Comparison of ENCODE assay signal across 1 cellular context in the genomic region with DNA sequence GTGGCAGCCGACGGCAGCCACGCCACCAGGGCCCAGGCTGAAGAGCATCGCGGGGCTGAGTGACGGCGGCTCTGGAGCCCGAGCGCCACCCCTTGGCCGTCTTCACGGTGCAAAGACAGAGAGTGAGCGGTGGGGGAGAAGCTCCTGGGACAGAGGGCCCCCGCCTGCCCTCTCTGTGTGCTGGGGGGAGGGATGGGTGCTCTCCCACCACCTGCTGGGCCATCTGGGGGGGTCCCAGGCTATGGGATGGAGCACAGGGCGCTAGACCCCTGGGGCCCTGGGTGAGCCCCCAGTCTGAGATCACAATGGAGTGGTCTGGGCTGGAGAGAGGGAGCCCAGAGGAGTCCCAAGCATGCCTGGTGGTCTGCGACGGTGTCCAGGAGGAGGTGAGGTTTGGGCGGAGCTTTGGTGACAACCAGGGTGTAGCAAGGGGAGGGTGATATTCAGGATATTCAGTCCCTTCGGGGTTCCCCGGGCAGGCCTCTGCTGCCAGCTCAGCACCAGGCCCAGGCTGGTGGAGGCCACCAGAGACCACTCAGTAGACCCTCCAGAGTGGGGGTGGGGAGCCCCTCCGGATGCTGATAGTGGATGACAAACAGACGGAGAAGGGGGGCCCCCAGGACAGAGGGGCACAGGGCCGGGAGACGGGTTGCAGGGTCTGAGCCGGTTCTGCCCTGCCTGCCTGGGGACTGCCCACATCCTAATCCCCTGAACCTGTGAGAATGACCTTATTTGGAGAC.
TF ChIP-seq lines count a peak whose summit lies in the region.

No MANE protein-coding gene starts in this region.

TF ChIP-seq in HepG2, 621 proteins besides CTCF, POLR2A, EP300 and RAD21 (continued from another document):
- TF ChIP-seq ZNF792 (CRISPR knock-in tag; IDR thresholded peaks at IDR 0.05) (no peak), HNF4G (IDR thresholded peaks at IDR 0.05; ENCODE audit: borderline replicate concordance, low read depth, low read length) (no peak), HNF4G (CRISPR knock-in tag; IDR thresholded peaks at IDR 0.05; ENCODE audit: borderline replicate concordance, low read depth) (no peak), ADNP (CRISPR knock-in tag; IDR thresholded peaks at IDR 0.05) (no peak), ZNF143 (CRISPR knock-in tag; IDR thresholded peaks at IDR 0.05) (no peak), ZNF230 (CRISPR knock-in tag; IDR thresholded peaks at IDR 0.05) (no peak), TSC22D2 (CRISPR knock-in tag; IDR thresholded peaks at IDR 0.05; ENCODE audit: borderline replicate concordance) (no peak), STAG1 (CRISPR knock-in tag; IDR thresholded peaks at IDR 0.05) (peak; percentile 56), MED13 (CRISPR knock-in tag; IDR thresholded peaks at IDR 0.05) (no peak), ZNF367 (CRISPR knock-in tag; IDR thresholded peaks at IDR 0.05; ENCODE audit: borderline replicate concordance) (no peak), SMC3 (IDR thresholded peaks at IDR 0.05; ENCODE audit: low read length) (no peak)
- TF ChIP-seq, protein P1, sequence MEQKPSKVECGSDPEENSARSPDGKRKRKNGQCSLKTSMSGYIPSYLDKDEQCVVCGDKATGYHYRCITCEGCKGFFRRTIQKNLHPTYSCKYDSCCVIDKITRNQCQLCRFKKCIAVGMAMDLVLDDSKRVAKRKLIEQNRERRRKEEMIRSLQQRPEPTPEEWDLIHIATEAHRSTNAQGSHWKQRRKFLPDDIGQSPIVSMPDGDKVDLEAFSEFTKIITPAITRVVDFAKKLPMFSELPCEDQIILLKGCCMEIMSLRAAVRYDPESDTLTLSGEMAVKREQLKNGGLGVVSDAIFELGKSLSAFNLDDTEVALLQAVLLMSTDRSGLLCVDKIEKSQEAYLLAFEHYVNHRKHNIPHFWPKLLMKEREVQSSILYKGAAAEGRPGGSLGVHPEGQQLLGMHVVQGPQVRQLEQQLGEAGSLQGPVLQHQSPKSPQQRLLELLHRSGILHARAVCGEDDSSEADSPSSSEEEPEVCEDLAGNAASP (CRISPR knock-in tag; IDR thresholded peaks at IDR 0.05; ENCODE audit: borderline replicate concordance) = no peak
- TF ChIP-seq, protein P2, sequence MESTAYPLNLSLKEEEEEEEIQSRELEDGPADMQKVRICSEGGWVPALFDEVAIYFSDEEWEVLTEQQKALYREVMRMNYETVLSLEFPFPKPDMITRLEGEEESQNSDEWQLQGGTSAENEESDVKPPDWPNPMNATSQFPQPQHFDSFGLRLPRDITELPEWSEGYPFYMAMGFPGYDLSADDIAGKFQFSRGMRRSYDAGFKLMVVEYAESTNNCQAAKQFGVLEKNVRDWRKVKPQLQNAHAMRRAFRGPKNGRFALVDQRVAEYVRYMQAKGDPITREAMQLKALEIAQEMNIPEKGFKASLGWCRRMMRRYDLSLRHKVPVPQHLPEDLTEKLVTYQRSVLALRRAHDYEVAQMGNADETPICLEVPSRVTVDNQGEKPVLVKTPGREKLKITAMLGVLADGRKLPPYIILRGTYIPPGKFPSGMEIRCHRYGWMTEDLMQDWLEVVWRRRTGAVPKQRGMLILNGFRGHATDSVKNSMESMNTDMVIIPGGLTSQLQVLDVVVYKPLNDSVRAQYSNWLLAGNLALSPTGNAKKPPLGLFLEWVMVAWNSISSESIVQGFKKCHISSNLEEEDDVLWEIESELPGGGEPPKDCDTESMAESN (CRISPR knock-in tag; conservative IDR thresholded peaks at IDR 0.05) = no peak
- TF ChIP-seq, protein P3, sequence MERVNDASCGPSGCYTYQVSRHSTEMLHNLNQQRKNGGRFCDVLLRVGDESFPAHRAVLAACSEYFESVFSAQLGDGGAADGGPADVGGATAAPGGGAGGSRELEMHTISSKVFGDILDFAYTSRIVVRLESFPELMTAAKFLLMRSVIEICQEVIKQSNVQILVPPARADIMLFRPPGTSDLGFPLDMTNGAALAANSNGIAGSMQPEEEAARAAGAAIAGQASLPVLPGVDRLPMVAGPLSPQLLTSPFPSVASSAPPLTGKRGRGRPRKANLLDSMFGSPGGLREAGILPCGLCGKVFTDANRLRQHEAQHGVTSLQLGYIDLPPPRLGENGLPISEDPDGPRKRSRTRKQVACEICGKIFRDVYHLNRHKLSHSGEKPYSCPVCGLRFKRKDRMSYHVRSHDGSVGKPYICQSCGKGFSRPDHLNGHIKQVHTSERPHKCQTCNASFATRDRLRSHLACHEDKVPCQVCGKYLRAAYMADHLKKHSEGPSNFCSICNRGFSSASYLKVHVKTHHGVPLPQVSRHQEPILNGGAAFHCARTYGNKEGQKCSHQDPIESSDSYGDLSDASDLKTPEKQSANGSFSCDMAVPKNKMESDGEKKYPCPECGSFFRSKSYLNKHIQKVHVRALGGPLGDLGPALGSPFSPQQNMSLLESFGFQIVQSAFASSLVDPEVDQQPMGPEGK (CRISPR knock-in tag; IDR thresholded peaks at IDR 0.05) = peak; percentile 21; the same call in 1 of the 2 replicates
- TF ChIP-seq, protein P4, sequence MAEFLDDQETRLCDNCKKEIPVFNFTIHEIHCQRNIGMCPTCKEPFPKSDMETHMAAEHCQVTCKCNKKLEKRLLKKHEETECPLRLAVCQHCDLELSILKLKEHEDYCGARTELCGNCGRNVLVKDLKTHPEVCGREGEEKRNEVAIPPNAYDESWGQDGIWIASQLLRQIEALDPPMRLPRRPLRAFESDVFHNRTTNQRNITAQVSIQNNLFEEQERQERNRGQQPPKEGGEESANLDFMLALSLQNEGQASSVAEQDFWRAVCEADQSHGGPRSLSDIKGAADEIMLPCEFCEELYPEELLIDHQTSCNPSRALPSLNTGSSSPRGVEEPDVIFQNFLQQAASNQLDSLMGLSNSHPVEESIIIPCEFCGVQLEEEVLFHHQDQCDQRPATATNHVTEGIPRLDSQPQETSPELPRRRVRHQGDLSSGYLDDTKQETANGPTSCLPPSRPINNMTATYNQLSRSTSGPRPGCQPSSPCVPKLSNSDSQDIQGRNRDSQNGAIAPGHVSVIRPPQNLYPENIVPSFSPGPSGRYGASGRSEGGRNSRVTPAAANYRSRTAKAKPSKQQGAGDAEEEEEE (CRISPR knock-in tag; IDR thresholded peaks at IDR 0.05; ENCODE audit: borderline replicate concordance) = no peak
- TF ChIP-seq, protein P5, sequence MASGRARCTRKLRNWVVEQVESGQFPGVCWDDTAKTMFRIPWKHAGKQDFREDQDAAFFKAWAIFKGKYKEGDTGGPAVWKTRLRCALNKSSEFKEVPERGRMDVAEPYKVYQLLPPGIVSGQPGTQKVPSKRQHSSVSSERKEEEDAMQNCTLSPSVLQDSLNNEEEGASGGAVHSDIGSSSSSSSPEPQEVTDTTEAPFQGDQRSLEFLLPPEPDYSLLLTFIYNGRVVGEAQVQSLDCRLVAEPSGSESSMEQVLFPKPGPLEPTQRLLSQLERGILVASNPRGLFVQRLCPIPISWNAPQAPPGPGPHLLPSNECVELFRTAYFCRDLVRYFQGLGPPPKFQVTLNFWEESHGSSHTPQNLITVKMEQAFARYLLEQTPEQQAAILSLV (CRISPR knock-in tag; IDR thresholded peaks at IDR 0.05; ENCODE audit: borderline replicate concordance) = no peak
